2 cellular contexts compared by ENCODE assay signal in genomic region chr13:97226013-97226412, GRCh38.
TF ChIP-seq lines count a peak whose summit lies in the region.

No MANE protein-coding gene starts in this region.

TF ChIP-seq in SK-N-SH, 30 proteins besides CTCF, POLR2A, EP300 and RAD21 (continued from another document):
- no peak for TF ChIP-seq PBX3 (IDR thresholded peaks at IDR 0.05)
- no peak for TF ChIP-seq FOXJ3 (CRISPR knock-in tag; IDR thresholded peaks at IDR 0.05)
- TF ChIP-seq CHD2 (IDR thresholded peaks at IDR 0.05; ENCODE audit: low read length, partially characterized antibody): no peak
- no peak for TF ChIP-seq FOSL2 (IDR thresholded peaks at IDR 0.05; ENCODE audit: borderline replicate concordance, low read depth)
- no peak for TF ChIP-seq GABPA (IDR thresholded peaks at IDR 0.05; ENCODE audit: low read depth)
- TF ChIP-seq REST (IDR thresholded peaks at IDR 0.05; ENCODE audit: low read depth, low read length): no peak
- no peak for TF ChIP-seq ZBTB33 (IDR thresholded peaks at IDR 0.05; ENCODE audit: borderline replicate concordance, low read depth)
- no peak for TF ChIP-seq MEF2A (IDR thresholded peaks at IDR 0.05; ENCODE audit: borderline replicate concordance, low read depth)
- no peak for TF ChIP-seq TCF12 (IDR thresholded peaks at IDR 0.05)
- no peak for TF ChIP-seq USF2 (IDR thresholded peaks at IDR 0.05; ENCODE audit: borderline replicate concordance, low read depth, low read length)
- TF ChIP-seq MAX (IDR thresholded peaks at IDR 0.05; ENCODE audit: low read depth): no peak
- no peak for TF ChIP-seq MXI1 (IDR thresholded peaks at IDR 0.05; ENCODE audit: low read depth, low read length)
- TF ChIP-seq USF1 (IDR thresholded peaks at IDR 0.05; ENCODE audit: borderline replicate concordance, low read depth): no peak
TF ChIP-seq in SK-N-SH: peak in this region for 0.

TF ChIP-seq in SK-N-SH treated with all-trans-retinoic acid at 6 μM for 48 hours, 23 proteins besides CTCF, POLR2A, EP300 and RAD21 (continued from another document):
- TF ChIP-seq ZC3H10 (CRISPR knock-in tag; IDR thresholded peaks at IDR 0.05) (no peak), PPARA (CRISPR knock-in tag; IDR thresholded peaks at IDR 0.05; ENCODE audit: borderline replicate concordance) (no peak), ZFP30 (CRISPR knock-in tag; IDR thresholded peaks at IDR 0.05) (no peak)
